ENCODE assay signal across 27 cellular contexts in genomic region chr18:58980991-58981390, GRCh38.
A peak's percentile ranks its signal among the peaks of the same experiment; 100 is the strongest.
DNase-seq lines count a peak whose midpoint lies in the region; ATAC-seq and TF ChIP-seq lines count a peak whose summit lies in the region.
"Had no signal": no experiment of that assay in that cellular context is flagged by ENCODE, and none has a peak within 500 bp of the region (broad histone marks: within the 10 kb centered on the region; RNA-seq: fewer than 3 reads in every experiment).

No MANE protein-coding gene starts in this region.

- WGBS in GM23248 (ENCODE audit: low coverage in 1 of 2, low lambda C conversion rate in 2 of 2, missing lambda C conversion rate in 2 of 2), 2 experiments = 75 to 76% methylated on average over 4 of the region's 4 CpGs
- 100% methylated on average over 1 of the region's 4 CpGs; no CpG with 5 or more reads in 1 of the 2 experiments for WGBS in IMR-90 (ENCODE audit: extremely low coverage in 2 of 2, insufficient read length in 1 of 2), 2 experiments

- no peak overlapping the region for H3K27ac ChIP-seq in GM23248
- H3K27ac ChIP-seq in IMR-90 (ENCODE audit: insufficient read depth, low read length) = no peak overlapping the region
- H3K27ac ChIP-seq in CD8-positive, alpha-beta T cell (ENCODE audit: low read depth, low read length) = no peak overlapping the region
- H3K27ac ChIP-seq: left ventricle myocardium inferior had no signal

- H3K9me2 ChIP-seq in GM23248 (ENCODE audit: insufficient read depth) = no peaks in the 10 kb centered on the region

- H4K8ac ChIP-seq in IMR-90 (ENCODE audit: low read depth in 2 of 2, low read length in 2 of 2) = no peak overlapping the region

- H3K4me3 Mint-ChIP-seq in CD8-positive, alpha-beta T cell = no peak overlapping the region
- H3K4me3 Mint-ChIP-seq: activated CD8-positive, alpha-beta T cell treated with anti-CD3 and anti-CD28 coated beads for 36 hours; activated naive CD8-positive, alpha-beta T cell treated with anti-CD3 and anti-CD28 coated beads, Interleukin-2, amount 10 ng/mL, durations not matched to agents 7 days and 5 days; type B pancreatic cell had no signal

- DNase-seq in GM23248 (peak; percentile 23), IMR-90 (no peak), foreskin fibroblast (peak; percentile 40 to 64), GM13977 (ENCODE audit: low spot score) (no peak)
- no peak for DNase-seq in CD8-positive, alpha-beta T cell
- DNase-seq: activated CD4-positive, CD25-positive, alpha-beta regulatory T cell treated with anti-CD3 and anti-CD28 coated beads, Interleukin-2, amount 50 U/mL, for 72 hours; activated CD8-positive, alpha-beta T cell treated with anti-CD3 and anti-CD28 coated beads for 36 hours; activated effector memory CD4-positive, alpha-beta T cell treated with anti-CD3 and anti-CD28 coated beads, Interleukin-2, amount 50 U/mL, for 16 hours; activated naive CD8-positive, alpha-beta T cell treated with anti-CD3 and anti-CD28 coated beads, Interleukin-2, amount 10 ng/mL, durations not matched to agents 7 days and 5 days; caudate nucleus; cortex of kidney; DND-41; islet precursor cell; KG1; left ventricle myocardium inferior; mesendoderm; NCI-H1436; NCI-H446; OCI-M1; posterior cingulate gyrus; right cardiac atrium; stimulated activated CD4-positive, alpha-beta T cell treated with anti-CD3 and anti-CD28 coated beads, Interleukin-2, amount 100 ng/mL, for 24 hours; T-helper 1 cell had no signal

- no peak overlapping the region for H3K4ac ChIP-seq in IMR-90 (ENCODE audit: low read depth, low read length)

- H2AK5ac ChIP-seq in IMR-90 (ENCODE audit: low read depth, low read length) = 0 out of 2 replicates have a peak overlapping the region, but pooled peaks have one; percentile 28

- H3K4me2 ChIP-seq in GM23248 (ENCODE audit: unreplicated experiment) = no peak overlapping the region
- no peak overlapping the region for H3K4me2 ChIP-seq in IMR-90 (ENCODE audit: low read depth, low read length)

- H2BK20ac ChIP-seq in IMR-90 (ENCODE audit: low read depth, low read length) = no peak overlapping the region

- no peaks in the 10 kb centered on the region for H3K4me1 Mint-ChIP-seq in CD8-positive, alpha-beta T cell (ENCODE audit: low read depth)
- H3K4me1 Mint-ChIP-seq: activated naive CD8-positive, alpha-beta T cell treated with anti-CD3 and anti-CD28 coated beads, Interleukin-2, amount 10 ng/mL, durations not matched to agents 7 days and 5 days had no signal

- POLR2A ChIA-PET in IMR-90 (lab: Charles Lee; ENCODE audit: unreplicated experiment) = no interaction called here
- POLR2A ChIA-PET in CD8-positive, alpha-beta T cell (lab: Charles Lee) = no interaction called here

- H2BK5ac ChIP-seq in IMR-90 (ENCODE audit: low read depth, low read length, poor library complexity, severe bottlenecking) = no peak overlapping the region

- dilution Hi-C loops in IMR-90 (cut with HindIII; ENCODE audit: low sequenced_read_pairs, unreplicated experiment) = no loop called here

- CTCF ChIA-PET in IMR-90 (lab: Yijun Ruan, JAX) = no interaction called here
- CTCF ChIA-PET in CD8-positive, alpha-beta T cell (lab: Charles Lee) = no interaction called here

- TF ChIP-seq CTCF in IMR-90 (conservative IDR thresholded peaks at IDR 0.05; ENCODE audit: low read depth, low read length) (no peak), foreskin fibroblast (IDR thresholded peaks at IDR 0.05; ENCODE audit: low read depth, low read length) (no peak), GM13977 (IDR thresholded peaks at IDR 0.05; ENCODE audit: extremely low read depth, insufficient read depth, missing control alignments) (no peak)
- TF ChIP-seq CTCF in CD8-positive, alpha-beta T cell (IDR thresholded peaks at IDR 0.05) = no peak

- TF ChIP-seq RAD21 in IMR-90 (IDR thresholded peaks at IDR 0.05; ENCODE audit: low read length) = no peak

- H2AFZ ChIP-seq in GM23248 (no peak overlapping the region), IMR-90 (replicated peaks; ENCODE audit: low read length, poor library complexity) (no peak overlapping the region)

- no peak overlapping the region for H4K5ac ChIP-seq in IMR-90 (ENCODE audit: low read depth, low read length)

- H3K9me1 ChIP-seq in IMR-90 (ENCODE audit: insufficient read depth, low read length) = peaks cover 10% of the 10 kb centered on the region

- peaks cover 12% of the 10 kb centered on the region for H3K27me3 Mint-ChIP-seq in CD8-positive, alpha-beta T cell (ENCODE audit: low read depth)
- H3K27me3 Mint-ChIP-seq: type B pancreatic cell had no signal

- H3K23ac ChIP-seq in IMR-90 (ENCODE audit: low read depth, low read length) = no peak overlapping the region

- no peaks in the 10 kb centered on the region for H3K9me3 ChIP-seq in GM23248 (ENCODE audit: low read depth)
- no peaks in the 10 kb centered on the region for H3K9me3 ChIP-seq in IMR-90 (ENCODE audit: control insufficient read depth, insufficient read depth, low read length)
- H3K9me3 ChIP-seq in CD8-positive, alpha-beta T cell (ENCODE audit: low read length) = no peaks in the 10 kb centered on the region
- H3K9me3 ChIP-seq: left ventricle myocardium inferior had no signal

- no peak overlapping the region for H3K9ac ChIP-seq in GM23248
- H3K9ac ChIP-seq in IMR-90 (ENCODE audit: low read depth, low read length) = no peak overlapping the region

- no peak overlapping the region for H2AK9ac ChIP-seq in IMR-90 (replicated peaks; ENCODE audit: low read depth, low read length, poor library complexity)

- no peaks in the 10 kb centered on the region for H3F3A ChIP-seq in GM23248 (ENCODE audit: insufficient read depth)

- H3K36me3 ChIP-seq in GM23248 (ENCODE audit: low read depth) (no peaks in the 10 kb centered on the region), IMR-90 (ENCODE audit: control insufficient read depth, insufficient read depth, low read length) (peaks cover 36% of the 10 kb centered on the region)
- H3K36me3 ChIP-seq in CD8-positive, alpha-beta T cell (ENCODE audit: insufficient read depth, low read length) = no peaks in the 10 kb centered on the region

- intact Hi-C loops in IMR-90 (cut with micrococcal nuclease) = no loop called here
- intact Hi-C loops in CD8-positive, alpha-beta T cell (cut with DNase I, micrococcal nuclease) = loop anchor here in 1 of 2 experiments (10.0 kb wide), 1 partner anchor 56 kb away; no protein-coding TSS in a partner anchor

- BruUV-seq in IMR-90 (replicated peaks; lab: Mats Ljungman, UMichigan) = no TSS peak

- no peak overlapping the region for H3K27ac Mint-ChIP-seq in CD8-positive, alpha-beta T cell
- H3K27ac Mint-ChIP-seq: activated CD8-positive, alpha-beta T cell treated with anti-CD3 and anti-CD28 coated beads for 36 hours; activated naive CD8-positive, alpha-beta T cell treated with anti-CD3 and anti-CD28 coated beads, Interleukin-2, amount 10 ng/mL, durations not matched to agents 7 days and 5 days; type B pancreatic cell had no signal

- H2BK120ac ChIP-seq in IMR-90 (ENCODE audit: low read depth, low read length) = no peak overlapping the region

- H3K27me3 ChIP-seq in GM23248 (replicated peaks; ENCODE audit: insufficient read depth) = no peaks in the 10 kb centered on the region
- no peaks in the 10 kb centered on the region for H3K27me3 ChIP-seq in IMR-90 (ENCODE audit: control insufficient read depth, insufficient read depth, low read length)
- H3K27me3 ChIP-seq in CD8-positive, alpha-beta T cell (ENCODE audit: insufficient read depth, low read length) = no peaks in the 10 kb centered on the region

- no peak overlapping the region for H3K14ac ChIP-seq in IMR-90 (replicated peaks; ENCODE audit: low read depth, low read length)

- H3K79me2 ChIP-seq in GM23248 (ENCODE audit: insufficient read depth) = no peaks in the 10 kb centered on the region

- no peak for TF ChIP-seq POLR2A in IMR-90 (IDR thresholded peaks at IDR 0.05; ENCODE audit: low read depth, low read length)

- H3K56ac ChIP-seq in IMR-90 (ENCODE audit: extremely low read depth, insufficient read depth, low read length) = no peak overlapping the region

- H3K4me3 ChIP-seq in GM23248 (no peak overlapping the region), IMR-90 (ENCODE audit: insufficient read depth, low read depth, low read length) (no peak overlapping the region), foreskin fibroblast (ENCODE audit: low read depth in 1 of 2, low read length in 2 of 2) (no peak overlapping the region)
- H3K4me3 ChIP-seq in CD8-positive, alpha-beta T cell (ENCODE audit: low read depth, low read length) = no peak overlapping the region
- H3K4me3 ChIP-seq: left ventricle myocardium inferior had no signal

- H4K91ac ChIP-seq in IMR-90 (ENCODE audit: insufficient read depth, low read depth, low read length) = no peak overlapping the region

- no peaks in the 10 kb centered on the region for H3K9me3 Mint-ChIP-seq in CD8-positive, alpha-beta T cell
- H3K9me3 Mint-ChIP-seq: activated CD8-positive, alpha-beta T cell treated with anti-CD3 and anti-CD28 coated beads for 36 hours; activated naive CD8-positive, alpha-beta T cell treated with anti-CD3 and anti-CD28 coated beads, Interleukin-2, amount 10 ng/mL, durations not matched to agents 7 days and 5 days; type B pancreatic cell had no signal

- in situ Hi-C loops in GM23248 (cut with MboI) = no loop called here
- in situ Hi-C loops in IMR-90 (cut with MboI; ENCODE audit: low sequenced_read_pairs) = no loop called here
- in situ Hi-C loops in GM13977 (cut with MboI; ENCODE audit: low pct_unique_long_range_greater_than_20kb, low sequenced_read_pairs, unreplicated experiment) = no loop called here

- H3K36me3 Mint-ChIP-seq in CD8-positive, alpha-beta T cell = no peaks in the 10 kb centered on the region
- H3K36me3 Mint-ChIP-seq: activated naive CD8-positive, alpha-beta T cell treated with anti-CD3 and anti-CD28 coated beads, Interleukin-2, amount 10 ng/mL, durations not matched to agents 7 days and 5 days had no signal

- no peak overlapping the region for H2BK15ac ChIP-seq in IMR-90 (ENCODE audit: low read depth, low read length)

- no peak overlapping the region for H3K18ac ChIP-seq in IMR-90 (ENCODE audit: low read depth, low read length)

- H4K20me1 ChIP-seq in GM23248 (ENCODE audit: insufficient read depth) = no peaks in the 10 kb centered on the region
- H4K20me1 ChIP-seq in IMR-90 (ENCODE audit: insufficient read depth, low read length) = 0 out of 2 replicates have a peak, but pooled peaks cover 3% of the 10 kb centered on the region

- H3K4me1 ChIP-seq in GM23248 (ENCODE audit: insufficient read depth) = no peaks in the 10 kb centered on the region
- H3K4me1 ChIP-seq in IMR-90 (ENCODE audit: control insufficient read depth, insufficient read depth, low read length) = peaks cover 4% of the 10 kb centered on the region
- no peaks in the 10 kb centered on the region for H3K4me1 ChIP-seq in CD8-positive, alpha-beta T cell (ENCODE audit: insufficient read depth, low read length)

- ATAC-seq in GM18502 (IDR thresholded peaks at IDR 0.05; ENCODE audit: poor library complexity, unreplicated experiment) = peak; percentile 54
- ATAC-seq in IMR-90 (ENCODE audit: low read depth) = no peak
- ATAC-seq in HG02798 (IDR thresholded peaks at IDR 0.05; ENCODE audit: poor library complexity, unreplicated experiment) = no peak
- ATAC-seq in CD8-positive, alpha-beta T cell = no peak
- no peak for ATAC-seq in GM21786 (IDR thresholded peaks at IDR 0.05; ENCODE audit: unreplicated experiment)
- ATAC-seq: activated CD8-positive, alpha-beta T cell treated with anti-CD3 and anti-CD28 coated beads for 36 hours; right cardiac atrium had no signal

- H3K79me1 ChIP-seq in IMR-90 (ENCODE audit: low read depth in 1 of 2, low read length in 2 of 2) = peaks cover 3 to 16% of the 10 kb centered on the region in 2 experiments

TF ChIP-seq in IMR-90, 13 proteins besides CTCF, POLR2A, EP300 and RAD21 (continues in another document):
- no peak for TF ChIP-seq NFE2L2 (IDR thresholded peaks at IDR 0.05; ENCODE audit: low read depth, low read length)

Comparison
In these comparisons a context has a peak if more than half of its experiments do, and no peak if none do; other contexts are left out.
1. DNase-seq: peak in GM23248 (single experiment) and foreskin fibroblast (2 of 2); none in IMR-90 (single experiment), CD8-positive, alpha-beta T cell (0 of 7) and GM13977 (single experiment).